In the genomic region with DNA sequence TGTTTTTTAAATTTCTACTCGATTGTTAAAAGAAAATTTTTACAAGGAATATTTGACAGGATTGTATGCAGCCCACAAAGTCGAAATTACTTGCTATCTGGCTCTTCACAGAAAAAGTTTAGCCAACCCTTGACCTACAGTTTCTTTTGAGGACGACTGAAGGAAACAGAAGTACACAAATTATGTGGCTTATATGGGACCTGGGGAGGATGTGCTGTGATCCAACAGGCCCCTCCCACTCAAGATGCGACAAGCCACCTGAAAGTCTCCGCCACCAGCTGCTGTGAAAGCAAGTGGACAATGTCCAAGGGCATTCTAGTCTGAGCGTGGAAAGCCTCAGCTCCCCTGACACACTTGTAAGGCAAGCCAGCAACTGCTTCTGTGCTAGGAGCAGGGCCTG, we compare ENCODE assay signal across 26 cellular contexts. TPM values are rescaled to one million over a fixed set of nuclear protein-coding genes. Genes with fewer than 3 reads are reported as not detected.
DNase-seq lines count a peak whose midpoint lies in the region; ATAC-seq, FAIRE-seq and TF ChIP-seq lines count a peak whose summit lies in the region.
"Had no signal": no experiment of that assay in that cellular context is flagged by ENCODE, and none has a peak within 500 bp of the region (broad histone marks: within the 10 kb centered on the region; RNA-seq: fewer than 3 reads in every experiment).

No MANE protein-coding gene starts in this region.

- no peak overlapping the region for H3K4me3 ChIP-seq in MG63
- H3K4me3 ChIP-seq: A549, psoas muscle, thoracic aorta, vagina had no signal

- H3K27me3 Mint-ChIP-seq in activated CD8-positive, alpha-beta T cell treated with anti-CD3 and anti-CD28 coated beads, Interleukin-2, amount 10 ng/mL, durations not matched to agents 7 days and 5 days (ENCODE audit: low read depth): no peaks in the 10 kb centered on the region
- H3K27me3 Mint-ChIP-seq in activated CD8-positive, alpha-beta T cell treated with anti-CD3 and anti-CD28 coated beads for 36 hours: no peaks in the 10 kb centered on the region
- H3K27me3 Mint-ChIP-seq in effector memory CD8-positive, alpha-beta T cell: no peaks in the 10 kb centered on the region
- H3K27me3 Mint-ChIP-seq: activated CD4-positive, alpha-beta T cell treated with anti-CD3 and anti-CD28 coated beads, Interleukin-2, amount 10 ng/mL, durations not matched to agents 7 days and 5 days; brain had no signal

- no peaks in the 10 kb centered on the region for H3K9me3 ChIP-seq in MG63
- H3K9me3 ChIP-seq: A549, Caco-2, psoas muscle, thoracic aorta, vagina had no signal

- peak overlapping the region; percentile 39 for H3K27ac Mint-ChIP-seq in activated CD8-positive, alpha-beta T cell treated with anti-CD3 and anti-CD28 coated beads, Interleukin-2, amount 10 ng/mL, durations not matched to agents 7 days and 5 days
- H3K27ac Mint-ChIP-seq in activated CD8-positive, alpha-beta T cell treated with anti-CD3 and anti-CD28 coated beads for 36 hours: no peak overlapping the region
- H3K27ac Mint-ChIP-seq in effector memory CD8-positive, alpha-beta T cell: peak overlapping the region; percentile 20 to 62
- H3K27ac Mint-ChIP-seq: activated CD4-positive, alpha-beta T cell treated with anti-CD3 and anti-CD28 coated beads, Interleukin-2, amount 10 ng/mL, durations not matched to agents 7 days and 5 days had no signal

- no peaks in the 10 kb centered on the region for H3K9me3 Mint-ChIP-seq in activated CD8-positive, alpha-beta T cell treated with anti-CD3 and anti-CD28 coated beads, Interleukin-2, amount 10 ng/mL, durations not matched to agents 7 days and 5 days (ENCODE audit: insufficient read depth)
- H3K9me3 Mint-ChIP-seq in activated CD8-positive, alpha-beta T cell treated with anti-CD3 and anti-CD28 coated beads for 36 hours: no peaks in the 10 kb centered on the region
- no peaks in the 10 kb centered on the region for H3K9me3 Mint-ChIP-seq in effector memory CD8-positive, alpha-beta T cell
- H3K9me3 Mint-ChIP-seq: activated CD4-positive, alpha-beta T cell treated with anti-CD3 and anti-CD28 coated beads, Interleukin-2, amount 10 ng/mL, durations not matched to agents 7 days and 5 days; brain had no signal

- no peak for ATAC-seq in activated CD8-positive, alpha-beta T cell treated with anti-CD3 and anti-CD28 coated beads, Interleukin-2, amount 10 ng/mL, durations not matched to agents 7 days and 5 days
- ATAC-seq in activated CD8-positive, alpha-beta T cell treated with anti-CD3 and anti-CD28 coated beads for 36 hours: no peak
- no peak for ATAC-seq in effector memory CD8-positive, alpha-beta T cell (replicated peaks)
- ATAC-seq in HG03457 (IDR thresholded peaks at IDR 0.05; ENCODE audit: unreplicated experiment) (no peak), GM18858 (IDR thresholded peaks at IDR 0.05; ENCODE audit: unreplicated experiment) (no peak)
- ATAC-seq: A549, left lobe of liver, psoas muscle had no signal

- POLR2A ChIA-PET in activated CD8-positive, alpha-beta T cell treated with anti-CD3 and anti-CD28 coated beads, Interleukin-2, amount 10 ng/mL, durations not matched to agents 7 days and 5 days (lab: Charles Lee): no interaction called here
- POLR2A ChIA-PET in activated CD8-positive, alpha-beta T cell treated with anti-CD3 and anti-CD28 coated beads for 36 hours (lab: Charles Lee): interaction anchor here (1.0 kb wide), 1 partner anchor 16 kb away, joined by 3 read pairs; no protein-coding TSS in a partner anchor

- CTCF ChIA-PET in activated CD8-positive, alpha-beta T cell treated with anti-CD3 and anti-CD28 coated beads, Interleukin-2, amount 10 ng/mL, durations not matched to agents 7 days and 5 days (lab: Charles Lee): interaction anchor here (1.4 to 1.5 kb wide), 2 partner anchors 9 to 80 kb away, joined by 3 to 5 read pairs; no protein-coding TSS in a partner anchor
- CTCF ChIA-PET in activated CD8-positive, alpha-beta T cell treated with anti-CD3 and anti-CD28 coated beads for 36 hours (lab: Charles Lee): interaction anchor here (1.6 kb wide), 1 partner anchor 9 kb away, joined by 7 read pairs; no protein-coding TSS in a partner anchor

- H3K36me3 Mint-ChIP-seq in activated CD8-positive, alpha-beta T cell treated with anti-CD3 and anti-CD28 coated beads, Interleukin-2, amount 10 ng/mL, durations not matched to agents 7 days and 5 days (ENCODE audit: low read depth): peaks cover 45% of the 10 kb centered on the region
- peaks cover 23% of the 10 kb centered on the region for H3K36me3 Mint-ChIP-seq in activated CD8-positive, alpha-beta T cell treated with anti-CD3 and anti-CD28 coated beads for 36 hours (ENCODE audit: low read depth)
- peaks cover 23% of the 10 kb centered on the region for H3K36me3 Mint-ChIP-seq in effector memory CD8-positive, alpha-beta T cell (ENCODE audit: insufficient read depth)

- FAIRE-seq in GM12891 (lab: Jason Lieb, UNC): peak; percentile 51
- FAIRE-seq: A549 had no signal

- no peak overlapping the region for H3K4me3 Mint-ChIP-seq in activated CD8-positive, alpha-beta T cell treated with anti-CD3 and anti-CD28 coated beads, Interleukin-2, amount 10 ng/mL, durations not matched to agents 7 days and 5 days
- H3K4me3 Mint-ChIP-seq in activated CD8-positive, alpha-beta T cell treated with anti-CD3 and anti-CD28 coated beads for 36 hours: no peak overlapping the region
- no peak overlapping the region for H3K4me3 Mint-ChIP-seq in effector memory CD8-positive, alpha-beta T cell
- H3K4me3 Mint-ChIP-seq: activated CD4-positive, alpha-beta T cell treated with anti-CD3 and anti-CD28 coated beads, Interleukin-2, amount 10 ng/mL, durations not matched to agents 7 days and 5 days; brain had no signal

- TF ChIP-seq CTCF in activated CD8-positive, alpha-beta T cell treated with anti-CD3 and anti-CD28 coated beads for 36 hours (IDR thresholded peaks at IDR 0.05): no peak

- TF ChIP-seq POLR2A in GM12891 (IDR thresholded peaks at IDR 0.05; ENCODE audit: low read depth, low read length): no peak

- H3K4me1 Mint-ChIP-seq in activated CD8-positive, alpha-beta T cell treated with anti-CD3 and anti-CD28 coated beads, Interleukin-2, amount 10 ng/mL, durations not matched to agents 7 days and 5 days (ENCODE audit: low read depth): peaks cover 72% of the 10 kb centered on the region
- peaks cover 54% of the 10 kb centered on the region for H3K4me1 Mint-ChIP-seq in activated CD8-positive, alpha-beta T cell treated with anti-CD3 and anti-CD28 coated beads for 36 hours (ENCODE audit: low read depth)
- H3K4me1 Mint-ChIP-seq in effector memory CD8-positive, alpha-beta T cell (ENCODE audit: low read depth in 2 of 2): peaks cover 4 to 31% of the 10 kb centered on the region in 2 donors

- peaks cover 5% of the 10 kb centered on the region for H3K36me3 ChIP-seq in MG63

- intact Hi-C loops in activated CD8-positive, alpha-beta T cell treated with anti-CD3 and anti-CD28 coated beads for 36 hours (cut with micrococcal nuclease): no loop called here

- no peaks in the 10 kb centered on the region for H3K27me3 ChIP-seq in MG63
- H3K27me3 ChIP-seq: vagina had no signal

- no peak for DNase-seq in activated CD8-positive, alpha-beta T cell treated with anti-CD3 and anti-CD28 coated beads, Interleukin-2, amount 10 ng/mL, durations not matched to agents 7 days and 5 days
- no peak for DNase-seq in activated CD8-positive, alpha-beta T cell treated with anti-CD3 and anti-CD28 coated beads for 36 hours
- DNase-seq in GM12891 (ENCODE audit: insufficient read length, low spot score) (no peak), superior temporal gyrus (ENCODE audit: extremely low spot score) (peak; percentile 2), MG63 (no peak)
- no peak for DNase-seq in effector memory CD8-positive, alpha-beta T cell
- DNase-seq: activated CD4-positive, alpha-beta T cell treated with anti-CD3 and anti-CD28 coated beads, Interleukin-2, amount 10 ng/mL, durations not matched to agents 7 days and 5 days; activated CD8-positive, alpha-beta memory T cell treated with anti-CD3 and anti-CD28 coated beads, Interleukin-2, amount 50 U/mL, for 4 hours; AML-193; Caco-2; DMS79; Kasumi-1; mesendoderm; MV-4-11; NCI-H146; NCI-H510A; psoas muscle; stimulated activated CD4-positive, alpha-beta T cell treated with anti-CD3 and anti-CD28 coated beads, Interleukin-15, amount 100 ng/mL, for 24 hours; stimulated activated naive CD4-positive, alpha-beta T cell had no signal

TF ChIP-seq in GM12891, 5 proteins besides CTCF, POLR2A, EP300 and RAD21:
- no peak for TF ChIP-seq SPI1 (IDR thresholded peaks at IDR 0.05; ENCODE audit: low read depth, low read length)
- no peak for TF ChIP-seq POLR2AphosphoS5 (IDR thresholded peaks at IDR 0.05; ENCODE audit: low read depth, low read length)
- no peak for TF ChIP-seq TAF1 (IDR thresholded peaks at IDR 0.05; ENCODE audit: low read depth, low read length)
- no peak for TF ChIP-seq POU2F2 (IDR thresholded peaks at IDR 0.05; ENCODE audit: low read depth, low read length)
- TF ChIP-seq PAX5 (IDR thresholded peaks at IDR 0.05; ENCODE audit: insufficient read depth, low read length, severe bottlenecking): no peak

RNA-seq across cellular contexts. Expression of a gene that starts 42.4 kb away (rescaled TPM):
- 10 to 100 TPM; 41.1 to 43.6 TPM for total RNA-seq in activated CD8-positive, alpha-beta T cell treated with anti-CD3 and anti-CD28 coated beads, Interleukin-2, amount 10 ng/mL, durations not matched to agents 7 days and 5 days
- total RNA-seq in activated CD8-positive, alpha-beta T cell treated with anti-CD3 and anti-CD28 coated beads for 36 hours: 10 to 100 TPM; 55.1 to 55.2 TPM
- 59.2 TPM for polyA plus RNA-seq in GM12891 (2012; ENCODE audit: low read depth, missing spikeins)
- total RNA-seq in MG63 (2014; rRNA removed; shearing (Covaris generic); ENCODE audit: low replicate concordance): 17.8 and 21.7 TPM in 2 replicates
